Comparison of ENCODE assay signal across 10 cellular contexts in genomic region chr6:157561929-157562810, GRCh38.
A peak's percentile ranks its signal among the peaks of the same experiment; 100 is the strongest.
DNase-seq lines count a peak whose midpoint lies in the region; ATAC-seq and TF ChIP-seq lines count a peak whose summit lies in the region.
"Had no signal": no experiment of that assay in that cellular context is flagged by ENCODE, and none has a peak within 500 bp of the region (broad histone marks: within the 10 kb centered on the region; RNA-seq: fewer than 3 reads in every experiment).

No MANE protein-coding gene starts in this region.

- H3K27ac ChIP-seq in mucosa of rectum (ENCODE audit: low read depth in 2 of 2, low read length in 2 of 2): peak overlapping the region; percentile 19 to 52
- H3K27ac ChIP-seq in RWPE1: no peak overlapping the region
- H3K27ac ChIP-seq: ovary had no signal

- no peaks in the 10 kb centered on the region for H3K36me3 ChIP-seq in mucosa of rectum (ENCODE audit: control insufficient read depth in 2 of 2, insufficient read depth in 2 of 2, low read length in 2 of 2)
- H3K36me3 ChIP-seq: ovary had no signal

- H3K4me1 ChIP-seq in mucosa of rectum (ENCODE audit: control insufficient read depth in 2 of 2, insufficient read depth in 2 of 2, low read length in 2 of 2): peaks cover 0 to 8% of the 10 kb centered on the region in 2 donors

- no peak for TF ChIP-seq CTCF in RWPE1 (conservative IDR thresholded peaks at IDR 0.05; ENCODE audit: low read depth)

- POLR2A ChIA-PET in RWPE1 (lab: Yijun Ruan, JAX; ENCODE audit: low non-redundant PET): no interaction called here

- no peak for DNase-seq in RWPE1 (ENCODE audit: low spot score)
- no peak for DNase-seq in AML-193 (lab: John Stamatoyannopoulos, UW)
- no peak for DNase-seq in DMS 273 treated with DMSO at 0.1 percent for 48 hours (lab: John Stamatoyannopoulos, UW)
- DNase-seq in cerebellum (ENCODE audit: low spot score): no peak
- DNase-seq: ovary; stimulated activated naive CD4-positive, alpha-beta T cell had no signal

- CTCF ChIA-PET in RWPE1 (lab: Yijun Ruan, JAX): no interaction called here

- no peak overlapping the region for H3K4me3 ChIP-seq in mucosa of rectum (ENCODE audit: low read length in 2 of 2)
- H3K4me3 ChIP-seq: ovary had no signal

- no peak overlapping the region for H3K9ac ChIP-seq in mucosa of rectum (ENCODE audit: low read depth in 1 of 2, low read length in 2 of 2)

- no peaks in the 10 kb centered on the region for H3K9me3 ChIP-seq in mucosa of rectum (ENCODE audit: control insufficient read depth in 2 of 2, low read length in 2 of 2)
- H3K9me3 ChIP-seq: ovary had no signal

- peak; percentile 27 for ATAC-seq in GM18519 (IDR thresholded peaks at IDR 0.05; ENCODE audit: low FRiP score, unreplicated experiment)
- peak; percentile 52 for ATAC-seq in GM21528 (IDR thresholded peaks at IDR 0.05; ENCODE audit: low FRiP score, unreplicated experiment)
- ATAC-seq in HG03432 (IDR thresholded peaks at IDR 0.05; ENCODE audit: unreplicated experiment): peak; percentile 50

- H3K27me3 ChIP-seq in mucosa of rectum (ENCODE audit: control insufficient read depth in 2 of 2, insufficient read depth in 2 of 2, low read length in 2 of 2): no peaks in the 10 kb centered on the region
- H3K27me3 ChIP-seq: ovary had no signal
